In the genomic region with DNA sequence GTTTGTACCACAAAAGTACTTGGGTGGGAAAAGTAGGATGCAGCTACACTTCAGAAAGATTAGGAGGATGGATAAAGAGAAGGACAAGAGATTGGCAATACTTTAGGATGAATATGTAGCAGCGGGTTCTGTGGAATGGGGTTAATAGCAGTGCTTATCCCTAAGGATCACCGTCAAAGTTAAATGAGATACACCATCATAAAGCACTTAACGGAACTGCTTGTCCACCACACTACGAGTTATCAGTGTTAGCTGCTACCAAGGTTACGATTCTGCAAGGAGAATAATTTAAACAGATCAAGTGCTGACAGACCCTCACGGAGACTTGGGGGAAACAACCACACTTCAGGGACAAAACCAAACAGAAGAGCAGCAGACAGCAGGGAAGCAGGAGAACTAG, we compare ENCODE assay signal across 1 cellular context.
TF ChIP-seq lines count a peak whose summit lies in the region.

No MANE protein-coding gene starts in this region.

TF ChIP-seq in WTC11, 78 proteins besides CTCF, POLR2A, EP300 and RAD21 (continued from another document):
- TF ChIP-seq, protein P1, sequence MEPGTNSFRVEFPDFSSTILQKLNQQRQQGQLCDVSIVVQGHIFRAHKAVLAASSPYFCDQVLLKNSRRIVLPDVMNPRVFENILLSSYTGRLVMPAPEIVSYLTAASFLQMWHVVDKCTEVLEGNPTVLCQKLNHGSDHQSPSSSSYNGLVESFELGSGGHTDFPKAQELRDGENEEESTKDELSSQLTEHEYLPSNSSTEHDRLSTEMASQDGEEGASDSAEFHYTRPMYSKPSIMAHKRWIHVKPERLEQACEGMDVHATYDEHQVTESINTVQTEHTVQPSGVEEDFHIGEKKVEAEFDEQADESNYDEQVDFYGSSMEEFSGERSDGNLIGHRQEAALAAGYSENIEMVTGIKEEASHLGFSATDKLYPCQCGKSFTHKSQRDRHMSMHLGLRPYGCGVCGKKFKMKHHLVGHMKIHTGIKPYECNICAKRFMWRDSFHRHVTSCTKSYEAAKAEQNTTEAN (CRISPR knock-in tag; IDR thresholded peaks at IDR 0.05), result no peak
- TF ChIP-seq, protein P2, sequence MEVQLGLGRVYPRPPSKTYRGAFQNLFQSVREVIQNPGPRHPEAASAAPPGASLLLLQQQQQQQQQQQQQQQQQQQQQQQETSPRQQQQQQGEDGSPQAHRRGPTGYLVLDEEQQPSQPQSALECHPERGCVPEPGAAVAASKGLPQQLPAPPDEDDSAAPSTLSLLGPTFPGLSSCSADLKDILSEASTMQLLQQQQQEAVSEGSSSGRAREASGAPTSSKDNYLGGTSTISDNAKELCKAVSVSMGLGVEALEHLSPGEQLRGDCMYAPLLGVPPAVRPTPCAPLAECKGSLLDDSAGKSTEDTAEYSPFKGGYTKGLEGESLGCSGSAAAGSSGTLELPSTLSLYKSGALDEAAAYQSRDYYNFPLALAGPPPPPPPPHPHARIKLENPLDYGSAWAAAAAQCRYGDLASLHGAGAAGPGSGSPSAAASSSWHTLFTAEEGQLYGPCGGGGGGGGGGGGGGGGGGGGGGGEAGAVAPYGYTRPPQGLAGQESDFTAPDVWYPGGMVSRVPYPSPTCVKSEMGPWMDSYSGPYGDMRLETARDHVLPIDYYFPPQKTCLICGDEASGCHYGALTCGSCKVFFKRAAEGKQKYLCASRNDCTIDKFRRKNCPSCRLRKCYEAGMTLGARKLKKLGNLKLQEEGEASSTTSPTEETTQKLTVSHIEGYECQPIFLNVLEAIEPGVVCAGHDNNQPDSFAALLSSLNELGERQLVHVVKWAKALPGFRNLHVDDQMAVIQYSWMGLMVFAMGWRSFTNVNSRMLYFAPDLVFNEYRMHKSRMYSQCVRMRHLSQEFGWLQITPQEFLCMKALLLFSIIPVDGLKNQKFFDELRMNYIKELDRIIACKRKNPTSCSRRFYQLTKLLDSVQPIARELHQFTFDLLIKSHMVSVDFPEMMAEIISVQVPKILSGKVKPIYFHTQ (CRISPR knock-in tag; IDR thresholded peaks at IDR 0.05), result no peak
- TF ChIP-seq, protein P3, sequence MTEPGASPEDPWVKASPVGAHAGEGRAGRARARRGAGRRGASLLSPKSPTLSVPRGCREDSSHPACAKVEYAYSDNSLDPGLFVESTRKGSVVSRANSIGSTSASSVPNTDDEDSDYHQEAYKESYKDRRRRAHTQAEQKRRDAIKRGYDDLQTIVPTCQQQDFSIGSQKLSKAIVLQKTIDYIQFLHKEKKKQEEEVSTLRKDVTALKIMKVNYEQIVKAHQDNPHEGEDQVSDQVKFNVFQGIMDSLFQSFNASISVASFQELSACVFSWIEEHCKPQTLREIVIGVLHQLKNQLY (CRISPR knock-in tag; IDR thresholded peaks at IDR 0.05), result no peak
- TF ChIP-seq, protein P4, sequence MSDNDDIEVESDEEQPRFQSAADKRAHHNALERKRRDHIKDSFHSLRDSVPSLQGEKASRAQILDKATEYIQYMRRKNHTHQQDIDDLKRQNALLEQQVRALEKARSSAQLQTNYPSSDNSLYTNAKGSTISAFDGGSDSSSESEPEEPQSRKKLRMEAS (CRISPR knock-in tag; IDR thresholded peaks at IDR 0.05), result no peak
- TF ChIP-seq ATF1 (CRISPR knock-in tag; IDR thresholded peaks at IDR 0.05) (no peak), NR3C1 (CRISPR knock-in tag; conservative IDR thresholded peaks at IDR 0.05; ENCODE audit: low read depth) (no peak), RORB (CRISPR knock-in tag; IDR thresholded peaks at IDR 0.05) (no peak), ZNF121 (CRISPR knock-in tag; IDR thresholded peaks at IDR 0.05) (no peak)
- TF ChIP-seq, protein P5, sequence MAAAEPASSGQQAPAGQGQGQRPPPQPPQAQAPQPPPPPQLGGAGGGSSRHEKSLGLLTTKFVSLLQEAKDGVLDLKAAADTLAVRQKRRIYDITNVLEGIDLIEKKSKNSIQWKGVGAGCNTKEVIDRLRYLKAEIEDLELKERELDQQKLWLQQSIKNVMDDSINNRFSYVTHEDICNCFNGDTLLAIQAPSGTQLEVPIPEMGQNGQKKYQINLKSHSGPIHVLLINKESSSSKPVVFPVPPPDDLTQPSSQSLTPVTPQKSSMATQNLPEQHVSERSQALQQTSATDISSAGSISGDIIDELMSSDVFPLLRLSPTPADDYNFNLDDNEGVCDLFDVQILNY (CRISPR knock-in tag; IDR thresholded peaks at IDR 0.05), result no peak
- TF ChIP-seq, protein P6, sequence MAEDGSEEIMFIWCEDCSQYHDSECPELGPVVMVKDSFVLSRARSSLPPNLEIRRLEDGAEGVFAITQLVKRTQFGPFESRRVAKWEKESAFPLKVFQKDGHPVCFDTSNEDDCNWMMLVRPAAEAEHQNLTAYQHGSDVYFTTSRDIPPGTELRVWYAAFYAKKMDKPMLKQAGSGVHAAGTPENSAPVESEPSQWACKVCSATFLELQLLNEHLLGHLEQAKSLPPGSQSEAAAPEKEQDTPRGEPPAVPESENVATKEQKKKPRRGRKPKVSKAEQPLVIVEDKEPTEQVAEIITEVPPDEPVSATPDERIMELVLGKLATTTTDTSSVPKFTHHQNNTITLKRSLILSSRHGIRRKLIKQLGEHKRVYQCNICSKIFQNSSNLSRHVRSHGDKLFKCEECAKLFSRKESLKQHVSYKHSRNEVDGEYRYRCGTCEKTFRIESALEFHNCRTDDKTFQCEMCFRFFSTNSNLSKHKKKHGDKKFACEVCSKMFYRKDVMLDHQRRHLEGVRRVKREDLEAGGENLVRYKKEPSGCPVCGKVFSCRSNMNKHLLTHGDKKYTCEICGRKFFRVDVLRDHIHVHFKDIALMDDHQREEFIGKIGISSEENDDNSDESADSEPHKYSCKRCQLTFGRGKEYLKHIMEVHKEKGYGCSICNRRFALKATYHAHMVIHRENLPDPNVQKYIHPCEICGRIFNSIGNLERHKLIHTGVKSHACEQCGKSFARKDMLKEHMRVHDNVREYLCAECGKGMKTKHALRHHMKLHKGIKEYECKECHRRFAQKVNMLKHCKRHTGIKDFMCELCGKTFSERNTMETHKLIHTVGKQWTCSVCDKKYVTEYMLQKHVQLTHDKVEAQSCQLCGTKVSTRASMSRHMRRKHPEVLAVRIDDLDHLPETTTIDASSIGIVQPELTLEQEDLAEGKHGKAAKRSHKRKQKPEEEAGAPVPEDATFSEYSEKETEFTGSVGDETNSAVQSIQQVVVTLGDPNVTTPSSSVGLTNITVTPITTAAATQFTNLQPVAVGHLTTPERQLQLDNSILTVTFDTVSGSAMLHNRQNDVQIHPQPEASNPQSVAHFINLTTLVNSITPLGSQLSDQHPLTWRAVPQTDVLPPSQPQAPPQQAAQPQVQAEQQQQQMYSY (CRISPR knock-in tag; IDR thresholded peaks at IDR 0.05), result no peak
